ENCODE assay signal across 9 cellular contexts in the genomic region with DNA sequence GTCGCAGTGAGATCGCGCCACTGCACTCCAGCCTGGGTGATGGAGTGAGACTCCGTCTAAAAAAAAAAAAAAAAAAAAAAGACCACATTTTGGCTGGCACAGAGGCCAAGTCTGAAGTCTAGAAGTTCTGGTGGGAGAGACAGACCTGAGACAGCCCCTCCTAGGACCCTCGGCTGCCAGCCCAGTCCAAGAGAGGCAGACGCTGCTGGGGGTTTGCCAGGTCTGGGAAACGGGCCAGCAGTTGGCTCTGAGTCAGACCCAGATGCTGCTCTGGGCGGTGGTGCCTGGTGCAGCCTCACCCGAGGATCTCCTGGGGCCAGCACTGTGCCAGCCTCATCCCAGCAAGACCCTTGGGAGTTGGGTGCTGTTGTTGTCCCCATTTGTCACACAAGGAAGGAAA. TPM values are rescaled to one million over a fixed set of nuclear protein-coding genes. Genes with fewer than 3 reads are reported as not detected.
DNase-seq lines count a peak whose midpoint lies in the region; ATAC-seq and TF ChIP-seq lines count a peak whose summit lies in the region.
"Had no signal": no experiment of that assay in that cellular context is flagged by ENCODE, and none has a peak within 500 bp of the region (broad histone marks: within the 10 kb centered on the region; RNA-seq: fewer than 3 reads in every experiment).

No MANE protein-coding gene starts in this region.

- peak overlapping the region; percentile 57 for H3K4me2 ChIP-seq in HCT116 (ENCODE audit: low read length)

- no TSS peak for BruUV-seq in HCT116 (replicated peaks; lab: Mats Ljungman, UMichigan)

- no peaks in the 10 kb centered on the region for H3K27me3 Mint-ChIP-seq in stimulated activated memory B cell treated with anti-CD40 and anti-IgM and Interleukin-4, amounts not matched to agents 10 μg/mL and 1 μg/mL and 100 μg/mL, for 72 hours
- no peaks in the 10 kb centered on the region for H3K27me3 Mint-ChIP-seq in activated T-cell treated with anti-CD3 and anti-CD28 coated beads, Interleukin-2, amount 50 U/mL, for 72 hours (ENCODE audit: low read depth)
- H3K27me3 Mint-ChIP-seq: activated naive CD8-positive, alpha-beta T cell treated with anti-CD3 and anti-CD28 coated beads for 36 hours had no signal

- no peaks in the 10 kb centered on the region for H4K20me1 ChIP-seq in HCT116 (ENCODE audit: insufficient read depth)

- TF ChIP-seq POLR2A in HCT116 (IDR thresholded peaks at IDR 0.05; ENCODE audit: borderline replicate concordance, extremely low read depth, insufficient read depth, insufficient read length), result no peak

- no peak for TF ChIP-seq RAD21 in HCT116 (IDR thresholded peaks at IDR 0.05; ENCODE audit: low read depth)

- H3K27me3 ChIP-seq in HCT116 (ENCODE audit: insufficient read depth, low read length) (no peaks in the 10 kb centered on the region), RWPE2 (ENCODE audit: insufficient read depth, poor library complexity, severe bottlenecking) (no peaks in the 10 kb centered on the region)

- no peak for TF ChIP-seq CTCF in HCT116 (IDR thresholded peaks at IDR 0.05 in 2 of 3, conservative IDR thresholded peaks at IDR 0.05 in 1 of 3; ENCODE audit: borderline replicate concordance in 1 of 3, insufficient read depth in 1 of 3, low read depth in 2 of 3, low read length in 2 of 3)
- no peak for TF ChIP-seq CTCF in RWPE2 (IDR thresholded peaks at IDR 0.05; ENCODE audit: poor library complexity, severe bottlenecking)

- no peak overlapping the region for H3K4me3 Mint-ChIP-seq in stimulated activated memory B cell treated with anti-CD40 and anti-IgM and Interleukin-4, amounts not matched to agents 10 μg/mL and 1 μg/mL and 100 μg/mL, for 72 hours
- H3K4me3 Mint-ChIP-seq in activated T-cell treated with anti-CD3 and anti-CD28 coated beads, Interleukin-2, amount 50 U/mL, for 72 hours, result no peak overlapping the region
- H3K4me3 Mint-ChIP-seq: activated naive CD8-positive, alpha-beta T cell treated with anti-CD3 and anti-CD28 coated beads for 36 hours had no signal

- H3K27ac ChIP-seq in HCT116 (ENCODE audit: low read depth, low read length) (no peak overlapping the region), RWPE2 (ENCODE audit: poor library complexity, severe bottlenecking) (no peak overlapping the region)

- DNase-seq in HCT116 (ENCODE audit: low read depth, low spot score), result no peak
- no peak for DNase-seq in RWPE2 (ENCODE audit: low spot score)
- DNase-seq in globus pallidus (ENCODE audit: low spot score), result peak; percentile 97
- no peak for DNase-seq in activated T-cell treated with anti-CD3 and anti-CD28 coated beads, Interleukin-2, amount 50 U/mL, for 72 hours
- no peak for DNase-seq in GM19240 (ENCODE audit: insufficient read length, low spot score)
- DNase-seq: activated naive CD8-positive, alpha-beta T cell treated with anti-CD3 and anti-CD28 coated beads for 36 hours had no signal

- intact Hi-C loops in HCT116 (cut with micrococcal nuclease), result no loop called here

- POLR2A ChIA-PET in HCT116 (lab: Charles Lee), result no interaction called here

- CTCF ChIA-PET in HCT116 (lab: Charles Lee), result interaction anchor here (1.8 kb wide), 1 partner anchor 9 kb away, joined by 6 read pairs; no protein-coding TSS in a partner anchor

- H3K9me3 ChIP-seq in HCT116 (ENCODE audit: control insufficient read depth in 1 of 2, insufficient read depth in 1 of 2, low read depth in 1 of 2, low read length in 2 of 2) (no peaks in the 10 kb centered on the region), RWPE2 (ENCODE audit: severe bottlenecking) (no peaks in the 10 kb centered on the region)

- H3K9ac ChIP-seq in HCT116 (ENCODE audit: low read length), result peak overlapping the region; percentile 29

- H3K4me1 ChIP-seq in HCT116 (ENCODE audit: control insufficient read depth in 1 of 2, insufficient read depth in 2 of 2, low read length in 2 of 2) (peaks cover 12 to 36% of the 10 kb centered on the region in 2 experiments), RWPE2 (ENCODE audit: insufficient read depth, poor library complexity, severe bottlenecking) (peaks cover 7% of the 10 kb centered on the region)

- no peaks in the 10 kb centered on the region for H3K9me3 Mint-ChIP-seq in stimulated activated memory B cell treated with anti-CD40 and anti-IgM and Interleukin-4, amounts not matched to agents 10 μg/mL and 1 μg/mL and 100 μg/mL, for 72 hours
- no peaks in the 10 kb centered on the region for H3K9me3 Mint-ChIP-seq in activated T-cell treated with anti-CD3 and anti-CD28 coated beads, Interleukin-2, amount 50 U/mL, for 72 hours
- H3K9me3 Mint-ChIP-seq: activated naive CD8-positive, alpha-beta T cell treated with anti-CD3 and anti-CD28 coated beads for 36 hours had no signal

- ATAC-seq in HCT116 (peak; percentile 73), RWPE2 (ENCODE audit: low read depth) (peak; percentile 70), GM18511 (IDR thresholded peaks at IDR 0.05; ENCODE audit: unreplicated experiment) (no peak), HG03354 (IDR thresholded peaks at IDR 0.05; ENCODE audit: poor library complexity, severe bottlenecking, unreplicated experiment) (no peak)
- no peak for ATAC-seq in stimulated activated memory B cell treated with anti-CD40 and anti-IgM and Interleukin-4, amounts not matched to agents 10 μg/mL and 1 μg/mL and 100 μg/mL, for 72 hours
- ATAC-seq in activated T-cell treated with anti-CD3 and anti-CD28 coated beads, Interleukin-2, amount 50 U/mL, for 72 hours (replicated peaks in 1 of 2), result no peak

- H3K79me2 ChIP-seq in HCT116 (ENCODE audit: insufficient read depth, low read length), result no peaks in the 10 kb centered on the region

- no peaks in the 10 kb centered on the region for H3K9me2 ChIP-seq in HCT116 (ENCODE audit: insufficient read depth)

- H3K36me3 ChIP-seq in HCT116 (ENCODE audit: control insufficient read depth in 1 of 2, insufficient read depth in 2 of 2, low read length in 2 of 2) (no peaks in the 10 kb centered on the region), RWPE2 (ENCODE audit: low read depth) (no peaks in the 10 kb centered on the region)

- peak overlapping the region; percentile 85 for H3K27ac Mint-ChIP-seq in stimulated activated memory B cell treated with anti-CD40 and anti-IgM and Interleukin-4, amounts not matched to agents 10 μg/mL and 1 μg/mL and 100 μg/mL, for 72 hours
- H3K27ac Mint-ChIP-seq in activated T-cell treated with anti-CD3 and anti-CD28 coated beads, Interleukin-2, amount 50 U/mL, for 72 hours, result no peak overlapping the region
- H3K27ac Mint-ChIP-seq: activated naive CD8-positive, alpha-beta T cell treated with anti-CD3 and anti-CD28 coated beads for 36 hours had no signal

- no peak overlapping the region for H2AFZ ChIP-seq in HCT116 (ENCODE audit: low read depth, low read length, poor library complexity, severe bottlenecking)

- peaks cover 79% of the 10 kb centered on the region for H3K4me1 Mint-ChIP-seq in stimulated activated memory B cell treated with anti-CD40 and anti-IgM and Interleukin-4, amounts not matched to agents 10 μg/mL and 1 μg/mL and 100 μg/mL, for 72 hours
- peaks cover 39% of the 10 kb centered on the region for H3K4me1 Mint-ChIP-seq in activated T-cell treated with anti-CD3 and anti-CD28 coated beads, Interleukin-2, amount 50 U/mL, for 72 hours (ENCODE audit: low read depth)

- RAD21 ChIA-PET in HCT116 (lab: Charles Lee; ENCODE audit: low non-redundant PET in 1 of 2, low total read pairs in 2 of 2, uncharacterized antibody in 2 of 2, unreplicated experiment in 2 of 2), result no interaction called here

- H3K4me3 ChIP-seq in HCT116 (replicated peaks in 1 of 2; ENCODE audit: low read depth in 1 of 2, low read length in 2 of 2) (no peak overlapping the region), RWPE2 (ENCODE audit: severe bottlenecking) (no peak overlapping the region)

- peaks cover 51% of the 10 kb centered on the region for H3K36me3 Mint-ChIP-seq in stimulated activated memory B cell treated with anti-CD40 and anti-IgM and Interleukin-4, amounts not matched to agents 10 μg/mL and 1 μg/mL and 100 μg/mL, for 72 hours
- H3K36me3 Mint-ChIP-seq in activated T-cell treated with anti-CD3 and anti-CD28 coated beads, Interleukin-2, amount 50 U/mL, for 72 hours (ENCODE audit: insufficient read depth in 2 of 2), result peaks cover 4 to 19% of the 10 kb centered on the region in 2 donors

TF ChIP-seq in HCT116, 20 proteins besides CTCF, POLR2A, EP300 and RAD21 (continues in another document):
- TF ChIP-seq SP1 (IDR thresholded peaks at IDR 0.05; ENCODE audit: low read depth), result no peak
- TF ChIP-seq, protein P1, sequence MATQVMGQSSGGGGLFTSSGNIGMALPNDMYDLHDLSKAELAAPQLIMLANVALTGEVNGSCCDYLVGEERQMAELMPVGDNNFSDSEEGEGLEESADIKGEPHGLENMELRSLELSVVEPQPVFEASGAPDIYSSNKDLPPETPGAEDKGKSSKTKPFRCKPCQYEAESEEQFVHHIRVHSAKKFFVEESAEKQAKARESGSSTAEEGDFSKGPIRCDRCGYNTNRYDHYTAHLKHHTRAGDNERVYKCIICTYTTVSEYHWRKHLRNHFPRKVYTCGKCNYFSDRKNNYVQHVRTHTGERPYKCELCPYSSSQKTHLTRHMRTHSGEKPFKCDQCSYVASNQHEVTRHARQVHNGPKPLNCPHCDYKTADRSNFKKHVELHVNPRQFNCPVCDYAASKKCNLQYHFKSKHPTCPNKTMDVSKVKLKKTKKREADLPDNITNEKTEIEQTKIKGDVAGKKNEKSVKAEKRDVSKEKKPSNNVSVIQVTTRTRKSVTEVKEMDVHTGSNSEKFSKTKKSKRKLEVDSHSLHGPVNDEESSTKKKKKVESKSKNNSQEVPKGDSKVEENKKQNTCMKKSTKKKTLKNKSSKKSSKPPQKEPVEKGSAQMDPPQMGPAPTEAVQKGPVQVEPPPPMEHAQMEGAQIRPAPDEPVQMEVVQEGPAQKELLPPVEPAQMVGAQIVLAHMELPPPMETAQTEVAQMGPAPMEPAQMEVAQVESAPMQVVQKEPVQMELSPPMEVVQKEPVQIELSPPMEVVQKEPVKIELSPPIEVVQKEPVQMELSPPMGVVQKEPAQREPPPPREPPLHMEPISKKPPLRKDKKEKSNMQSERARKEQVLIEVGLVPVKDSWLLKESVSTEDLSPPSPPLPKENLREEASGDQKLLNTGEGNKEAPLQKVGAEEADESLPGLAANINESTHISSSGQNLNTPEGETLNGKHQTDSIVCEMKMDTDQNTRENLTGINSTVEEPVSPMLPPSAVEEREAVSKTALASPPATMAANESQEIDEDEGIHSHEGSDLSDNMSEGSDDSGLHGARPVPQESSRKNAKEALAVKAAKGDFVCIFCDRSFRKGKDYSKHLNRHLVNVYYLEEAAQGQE (IDR thresholded peaks at IDR 0.05; ENCODE audit: low read depth), result no peak
- TF ChIP-seq EGR1 (IDR thresholded peaks at IDR 0.05; ENCODE audit: low read depth), result no peak
- TF ChIP-seq ZFX (IDR thresholded peaks at IDR 0.05), result no peak

RNA-seq across cellular contexts. Expression of gene FCHO1, which starts 5.8 kb away (rescaled TPM):
- total RNA-seq in HCT116 (2021; ENCODE audit: unreplicated experiment), result 28.1 TPM
- polyA plus RNA-seq in HCT116 (2012), result 36.8 and 37.2 TPM in 2 replicates
- total RNA-seq in activated T-cell treated with anti-CD3 and anti-CD28 coated beads, Interleukin-2, amount 50 U/mL, for 72 hours, result 10 to 100 TPM; 70.8 to 93.9 TPM

RNA-seq across cellular contexts. Expression of gene B3GNT3, which starts 37.8 kb away (rescaled TPM):
- total RNA-seq in HCT116 (2021; ENCODE audit: unreplicated experiment), result 22.2 TPM
- polyA plus RNA-seq in HCT116 (2012), result 30.3 and 34.5 TPM in 2 replicates
- total RNA-seq in activated T-cell treated with anti-CD3 and anti-CD28 coated beads, Interleukin-2, amount 50 U/mL, for 72 hours, result under 1 TPM in 1 of 2 donors, not detected in 1; 0.36 TPM
- total RNA-seq: activated naive CD8-positive, alpha-beta T cell treated with anti-CD3 and anti-CD28 coated beads for 36 hours had no signal

RNA-seq across cellular contexts. Expression of gene MAP1S, which starts 37.8 kb away (rescaled TPM):
- 80.8 TPM for total RNA-seq in HCT116 (2021; ENCODE audit: unreplicated experiment)
- 81.9 and 125 TPM in 2 replicates for polyA plus RNA-seq in HCT116 (2012)
- total RNA-seq in activated T-cell treated with anti-CD3 and anti-CD28 coated beads, Interleukin-2, amount 50 U/mL, for 72 hours, result 10 to 100 TPM; 59.5 to 69.9 TPM

Comparison
In these comparisons a context has a peak if more than half of its experiments do, and no peak if none do; other contexts are left out.
1. ATAC-seq: peak in HCT116 (single experiment) and RWPE2 (single experiment); none in stimulated activated memory B cell treated with anti-CD40 and anti-IgM and Interleukin-4, amounts not matched to agents 10 μg/mL and 1 μg/mL and 100 μg/mL, for 72 hours (single experiment), GM18511 (single experiment), activated T-cell treated with anti-CD3 and anti-CD28 coated beads, Interleukin-2, amount 50 U/mL, for 72 hours (0 of 2) and HG03354 (single experiment).
2. RNA of gene B3GNT3, which starts 37.8 kb away (total RNA-seq): 22.2 TPM in HCT116 (single experiment); 0.36 TPM in activated T-cell treated with anti-CD3 and anti-CD28 coated beads, Interleukin-2, amount 50 U/mL, for 72 hours; every median in the first group is over 10 times any median in the second.